In genomic region chr16:90018297-90019200, GRCh38 we compare ENCODE assay signal across 9 cellular contexts. TPM values are rescaled to one million over a fixed set of nuclear protein-coding genes. Genes with fewer than 3 reads are reported as not detected.
DNase-seq lines count a peak whose midpoint lies in the region; ATAC-seq and TF ChIP-seq lines count a peak whose summit lies in the region.
"Had no signal": no experiment of that assay in that cellular context is flagged by ENCODE, and none has a peak within 500 bp of the region (broad histone marks: within the 10 kb centered on the region; RNA-seq: fewer than 3 reads in every experiment).

No MANE protein-coding gene starts in this region.

- H3K27me3 ChIP-seq in OCI-LY3 (ENCODE audit: low read depth, low read length) = peaks cover 8% of the 10 kb centered on the region; the same call in 1 of the 2 replicates
- H3K27me3 ChIP-seq in endodermal cell (ENCODE audit: control insufficient read depth, insufficient read depth, low read length, poor library complexity, severe bottlenecking) = no peaks in the 10 kb centered on the region

- no peaks in the 10 kb centered on the region for H3K79me2 ChIP-seq in OCI-LY3 (ENCODE audit: low read length)

- no peaks in the 10 kb centered on the region for H3K9me3 Mint-ChIP-seq in endodermal cell
- H3K9me3 Mint-ChIP-seq in natural killer cell = no peaks in the 10 kb centered on the region

- intact Hi-C loops in natural killer cell (cut with micrococcal nuclease) = no loop called here

- no peak overlapping the region for H3K27ac ChIP-seq in OCI-LY3 (ENCODE audit: low read length)
- H3K27ac ChIP-seq in endodermal cell (ENCODE audit: low read depth, low read length) = peak overlapping the region; percentile 44

- no peaks in the 10 kb centered on the region for H3K36me3 ChIP-seq in OCI-LY3 (replicated peaks; ENCODE audit: low read depth, low read length)
- peaks cover 7% of the 10 kb centered on the region for H3K36me3 ChIP-seq in endodermal cell (ENCODE audit: control insufficient read depth, insufficient read depth, low read length)

- peak overlapping the region; percentile 37; the same call in 1 of the 2 replicates for H3K4me2 ChIP-seq in OCI-LY3 (ENCODE audit: low read length)

- H3K36me3 Mint-ChIP-seq in endodermal cell (ENCODE audit: low read depth) (peaks cover 10% of the 10 kb centered on the region), natural killer cell (no peaks in the 10 kb centered on the region)

- H3K4me1 ChIP-seq in OCI-LY3 (ENCODE audit: low read length) (no peaks in the 10 kb centered on the region), endodermal cell (ENCODE audit: control insufficient read depth, insufficient read depth, low read length) (peaks cover 8% of the 10 kb centered on the region)

- 4 to 6% methylated on average over 15 to 61 of the region's 61 CpGs for WGBS in endodermal cell (ENCODE audit: insufficient coverage in 1 of 2, insufficient read length in 1 of 2), 2 experiments

- H2AFZ ChIP-seq in OCI-LY3 (ENCODE audit: low read depth, low read length) = no peak overlapping the region

- H3K9ac ChIP-seq in OCI-LY3 (ENCODE audit: low read length) (no peak overlapping the region), endodermal cell (ENCODE audit: extremely low read depth, low read length, poor library complexity, severe bottlenecking) (peak overlapping the region; percentile 27)

- no peak for TF ChIP-seq CTCF in OCI-LY3 (IDR thresholded peaks at IDR 0.05; ENCODE audit: low read depth, low read length)
- TF ChIP-seq CTCF in endodermal cell (conservative IDR thresholded peaks at IDR 0.05) = no peak
- TF ChIP-seq CTCF in natural killer cell (IDR thresholded peaks at IDR 0.05) = no peak

- H3K27ac Mint-ChIP-seq in endodermal cell = no peak overlapping the region
- no peak overlapping the region for H3K27ac Mint-ChIP-seq in natural killer cell

- H3K27me3 Mint-ChIP-seq in endodermal cell (ENCODE audit: insufficient read depth) (no peaks in the 10 kb centered on the region), natural killer cell (ENCODE audit: low read depth in 2 of 2) (peaks cover 0 to 18% of the 10 kb centered on the region in 2 donors)

- H3K4me1 Mint-ChIP-seq in endodermal cell (peaks cover 21% of the 10 kb centered on the region), natural killer cell (peaks cover 8 to 20% of the 10 kb centered on the region in 2 donors)

- H3K4me3 Mint-ChIP-seq in endodermal cell = peak overlapping the region; percentile 72
- peak overlapping the region; percentile 84 for H3K4me3 Mint-ChIP-seq in natural killer cell

- H3K4me3 ChIP-seq in OCI-LY3 (ENCODE audit: low read length) (peak overlapping the region; percentile 42; the same call in 1 of the 2 replicates), endodermal cell (ENCODE audit: low read length) (peak overlapping the region; percentile 86)

- in situ Hi-C loops in G401 (cut with HindIII; ENCODE audit: low sequenced_read_pairs) = no loop called here

- peak; percentile 65 for DNase-seq in G401 (ENCODE audit: low spot score)
- peak; percentile 79 for DNase-seq in endodermal cell
- no peak for DNase-seq in natural killer cell
- no peak for DNase-seq in activated CD4-positive, alpha-beta T cell treated with anti-CD3 and anti-CD28 coated beads for 4 hours

- no peaks in the 10 kb centered on the region for H3K9me3 ChIP-seq in OCI-LY3 (ENCODE audit: insufficient read depth, low read length)
- H3K9me3 ChIP-seq in endodermal cell (ENCODE audit: control insufficient read depth, low read length) = no peaks in the 10 kb centered on the region

- ATAC-seq in natural killer cell (no peak), HG03280 (IDR thresholded peaks at IDR 0.05; ENCODE audit: unreplicated experiment) (no peak), GM21737 (IDR thresholded peaks at IDR 0.05; ENCODE audit: unreplicated experiment) (no peak), HG02610 (IDR thresholded peaks at IDR 0.05; ENCODE audit: unreplicated experiment) (no peak)

- H4K20me1 ChIP-seq in OCI-LY3 (ENCODE audit: insufficient read depth, low read length) = no peaks in the 10 kb centered on the region

RNA-seq across cellular contexts. Expression of gene DBNDD1, which starts 0.7 kb away (rescaled TPM):
- total RNA-seq in G401 (2014; rRNA removed; shearing (Covaris generic)) = 21.4 and 21.5 TPM in 2 replicates
- 10 to 100 TPM; 31.5 to 32.5 TPM for total RNA-seq in endodermal cell
- polyA plus RNA-seq in endodermal cell (2013, experiment 1 of 2) = 29.9 TPM
- 27.8 TPM for polyA plus RNA-seq in endodermal cell (2013, experiment 2 of 2)
- total RNA-seq in natural killer cell = under 1 TPM in 1 of 3 donors, not detected in 2; 0.20 TPM

RNA-seq across cellular contexts. Expression of gene PRDM7, which starts 58.6 kb away (rescaled TPM):
- not detected in 2 replicates for total RNA-seq in G401 (2014; rRNA removed; shearing (Covaris generic))
- total RNA-seq in endodermal cell (not detected), natural killer cell (not detected)
- not detected for polyA plus RNA-seq in endodermal cell (2013, experiment 1 of 2)
- not detected for polyA plus RNA-seq in endodermal cell (2013, experiment 2 of 2)
- total RNA-seq: RPMI7951 had no signal

Comparison
In these comparisons a context has a peak if more than half of its experiments do, and no peak if none do; other contexts are left out.
1. DNase-seq: peak in G401 (single experiment) and endodermal cell (single experiment); none in natural killer cell (single experiment) and activated CD4-positive, alpha-beta T cell treated with anti-CD3 and anti-CD28 coated beads for 4 hours (0 of 2).
2. RNA of gene DBNDD1, which starts 0.7 kb away (total RNA-seq): 31.5 to 32.5 TPM in endodermal cell and 21.4 to 21.5 TPM in G401; 0.20 TPM in natural killer cell; every median in the first group is over 10 times any median in the second.